Comparison of ENCODE assay signal across 12 cellular contexts in the genomic region with DNA sequence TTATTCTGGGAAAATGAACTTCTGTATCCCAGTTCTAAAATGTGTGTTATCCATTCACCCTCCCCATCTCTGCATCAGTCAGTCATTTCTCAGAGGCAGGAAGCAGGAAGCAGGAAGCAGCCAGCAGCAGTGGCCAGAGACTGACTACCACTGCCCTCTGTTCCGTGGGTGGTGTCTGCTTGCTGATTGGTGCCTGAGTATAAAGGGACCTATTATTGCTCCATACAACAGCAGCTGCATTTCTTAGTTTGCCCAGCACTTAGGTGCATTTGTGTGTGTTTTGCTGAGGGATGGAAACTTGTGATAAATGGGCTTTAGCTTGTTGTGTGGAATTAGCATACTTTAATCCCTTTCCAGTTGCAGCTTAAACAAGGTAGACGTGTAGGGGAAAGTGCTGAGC.
A peak's percentile ranks its signal among the peaks of the same experiment; 100 is the strongest.
DNase-seq lines count a peak whose midpoint lies in the region; ATAC-seq and TF ChIP-seq lines count a peak whose summit lies in the region.
"Had no signal": no experiment of that assay in that cellular context is flagged by ENCODE, and none has a peak within 500 bp of the region (broad histone marks: within the 10 kb centered on the region; RNA-seq: fewer than 3 reads in every experiment).

No MANE protein-coding gene starts in this region.

- H3K27me3 Mint-ChIP-seq in HFFc6 (ENCODE audit: insufficient read depth): no peaks in the 10 kb centered on the region; the same call in 1 of the 2 replicates

- H3K4me1 Mint-ChIP-seq in HFFc6 (ENCODE audit: low read depth): peaks cover 12% of the 10 kb centered on the region
- H3K4me1 Mint-ChIP-seq: naive thymus-derived CD4-positive, alpha-beta T cell had no signal

- no peaks in the 10 kb centered on the region for H3K9me3 Mint-ChIP-seq in HFFc6

- H3K36me3 Mint-ChIP-seq in HFFc6 (ENCODE audit: low read depth): no peaks in the 10 kb centered on the region; the same call in 1 of the 2 replicates
- H3K36me3 Mint-ChIP-seq: naive thymus-derived CD4-positive, alpha-beta T cell had no signal

- H3K27me3 ChIP-seq in colonic mucosa: no peaks in the 10 kb centered on the region

- no peak overlapping the region for H3K9ac ChIP-seq in colonic mucosa (ENCODE audit: low read depth in 2 of 2, low read length in 2 of 2)

- no peak for TF ChIP-seq CTCF in HFFc6 (IDR thresholded peaks at IDR 0.05)
- no peak for TF ChIP-seq CTCF in colonic mucosa (IDR thresholded peaks at IDR 0.05)

- H3K36me3 ChIP-seq in colonic mucosa: no peaks in the 10 kb centered on the region

- ATAC-seq in HG03025 (IDR thresholded peaks at IDR 0.05; ENCODE audit: low FRiP score, unreplicated experiment) (no peak), HG02763 (IDR thresholded peaks at IDR 0.05; ENCODE audit: unreplicated experiment) (no peak), HG03196 (IDR thresholded peaks at IDR 0.05; ENCODE audit: unreplicated experiment) (no peak)
- ATAC-seq: naive thymus-derived CD4-positive, alpha-beta T cell; Right ventricle myocardium inferior had no signal

- H3K4me3 Mint-ChIP-seq in HFFc6: peak overlapping the region; percentile 45; the same call in 1 of the 2 replicates
- H3K4me3 Mint-ChIP-seq: naive thymus-derived CD4-positive, alpha-beta T cell had no signal

- no peak overlapping the region for H3K4me3 ChIP-seq in colonic mucosa

- no peaks in the 10 kb centered on the region for H3K4me1 ChIP-seq in colonic mucosa

- no peak overlapping the region for H3K27ac ChIP-seq in colonic mucosa
- H3K27ac ChIP-seq: VCaP had no signal

- intact Hi-C loops in colonic mucosa (cut with DNase I): no loop called here

- H3K9me3 ChIP-seq in colonic mucosa: no peaks in the 10 kb centered on the region

- peak; percentile 79 for DNase-seq in A172 (ENCODE audit: low spot score)
- DNase-seq in HFFc6: peak; percentile 11
- peak; percentile 14 for DNase-seq in astrocyte of the hippocampus (ENCODE audit: low read depth, low spot score)
- peak; percentile 20 for DNase-seq in iPS-NIHi7 (ENCODE audit: extremely low spot score)
- no peak for DNase-seq in colonic mucosa
- DNase-seq: Karpas-422; naive thymus-derived CD4-positive, alpha-beta T cell had no signal

- no peak overlapping the region for H3K27ac Mint-ChIP-seq in HFFc6
- H3K27ac Mint-ChIP-seq: naive thymus-derived CD4-positive, alpha-beta T cell had no signal
